In genomic region chr10:132335189-132336063, GRCh38 we compare ENCODE assay signal across 8 cellular contexts. TPM values are rescaled to one million over a fixed set of nuclear protein-coding genes. Genes with fewer than 3 reads are reported as not detected.
A peak's percentile ranks its signal among the peaks of the same experiment; 100 is the strongest.
DNase-seq lines count a peak whose midpoint lies in the region; ATAC-seq and TF ChIP-seq lines count a peak whose summit lies in the region.

No MANE protein-coding gene starts in this region.

- H3K4me3 ChIP-seq in HAP-1, result peak overlapping the region; percentile 24
- H3K4me3 ChIP-seq in OCI-LY7 (ENCODE audit: low read depth, low read length, poor library complexity, severe bottlenecking), result peak overlapping the region; percentile 40
- H3K4me3 ChIP-seq in mesodermal cell (ENCODE audit: extremely low read depth, insufficient read depth, low read length, poor library complexity, severe bottlenecking), result no peak overlapping the region

- intact Hi-C loops in OCI-LY7 (cut with micrococcal nuclease; ENCODE audit: unreplicated experiment), result no loop called here

- H3K4me1 ChIP-seq in HAP-1, result peaks cover 31% of the 10 kb centered on the region
- peaks cover 50% of the 10 kb centered on the region for H3K4me1 ChIP-seq in OCI-LY7 (ENCODE audit: insufficient read depth, low read length, poor library complexity, severe bottlenecking)
- peaks cover 12% of the 10 kb centered on the region for H3K4me1 ChIP-seq in mesodermal cell (ENCODE audit: control insufficient read depth, insufficient read depth, low read length, poor library complexity, severe bottlenecking)

- peak overlapping the region; percentile 70 for H3K4me2 ChIP-seq in OCI-LY7 (ENCODE audit: low read length)

- in situ Hi-C loops in HAP-1 (cut with MboI; ENCODE audit: low sequenced_read_pairs), result no loop called here

- H2AFZ ChIP-seq in OCI-LY7 (ENCODE audit: low read length), result peak overlapping the region; percentile 16; the same call in 1 of the 2 replicates

- ATAC-seq in HG02870 (IDR thresholded peaks at IDR 0.05; ENCODE audit: unreplicated experiment), result no peak

- CTCF ChIA-PET in OCI-LY7 (lab: Charles Lee; ENCODE audit: unreplicated experiment), result no interaction called here

- H3K9me3 ChIP-seq in HAP-1, result no peaks in the 10 kb centered on the region
- H3K9me3 ChIP-seq in OCI-LY7 (ENCODE audit: low read length), result no peaks in the 10 kb centered on the region
- no peaks in the 10 kb centered on the region for H3K9me3 ChIP-seq in mesodermal cell (ENCODE audit: control insufficient read depth, low read length)

- POLR2A ChIA-PET in OCI-LY7 (lab: Charles Lee), result no interaction called here

- H3K79me2 ChIP-seq in OCI-LY7 (ENCODE audit: insufficient read depth, low read depth, low read length), result peaks cover 11% of the 10 kb centered on the region

- peaks cover 3% of the 10 kb centered on the region for H4K20me1 ChIP-seq in OCI-LY7 (ENCODE audit: insufficient read depth, low read length)

- WGBS in mesodermal cell (ENCODE audit: insufficient coverage in 2 of 2), 2 experiments, result 91 to 94% methylated on average over 6 to 9 of the region's 14 CpGs

- no peaks in the 10 kb centered on the region for H3K36me3 ChIP-seq in HAP-1 (replicated peaks)
- H3K36me3 ChIP-seq in OCI-LY7 (ENCODE audit: insufficient read depth, low read length), result peaks cover 14% of the 10 kb centered on the region
- H3K36me3 ChIP-seq in mesodermal cell (ENCODE audit: control insufficient read depth, insufficient read depth, low read length), result peaks cover 21% of the 10 kb centered on the region

- BruUV-seq in OCI-LY7 (replicated peaks; lab: Mats Ljungman, UMichigan), result no TSS peak

- TF ChIP-seq CTCF in OCI-LY7 (conservative IDR thresholded peaks at IDR 0.05; ENCODE audit: low read length), result no peak

- no peaks in the 10 kb centered on the region for H3K27me3 ChIP-seq in HAP-1 (ENCODE audit: low read depth)

- no peak overlapping the region for H3K27ac ChIP-seq in OCI-LY7 (ENCODE audit: low read depth, low read length, poor library complexity, severe bottlenecking)
- peak overlapping the region; percentile 82 for H3K27ac ChIP-seq in mesodermal cell (ENCODE audit: low read depth, low read length, severe bottlenecking)

- no peaks in the 10 kb centered on the region for H3K9me2 ChIP-seq in OCI-LY7 (ENCODE audit: insufficient read depth, low read length)

- DNase-seq in GF-D8 (lab: John Stamatoyannopoulos, UW), result peak; percentile 100
- DNase-seq in HAP-1 (ENCODE audit: low spot score in 2 of 2), result peak; percentile 95 to 98
- peak; percentile 73 for DNase-seq in OCI-LY7 (ENCODE audit: low spot score)
- no peak for DNase-seq in activated effector memory CD4-positive, alpha-beta T cell treated with Interleukin-2 at 50 U/mL for 16 hours
- no peak for DNase-seq in NCI-H345 (lab: John Stamatoyannopoulos, UW)
- no peak for DNase-seq in NCI-H1694 (lab: John Stamatoyannopoulos, UW)

RNA-seq across cellular contexts. Expression of gene LRRC27, which starts 3.4 kb away (rescaled TPM):
- total RNA-seq in OCI-LY7 (2014; rRNA removed; shearing (Covaris generic)), result 10.0 and 13.0 TPM in 2 replicates
- total RNA-seq in OCI-LY7 (2022), result 16.1 and 17.3 TPM in 2 replicates
- 13.2 TPM for polyA plus RNA-seq in mesodermal cell (2013, experiment 1 of 2)
- polyA plus RNA-seq in mesodermal cell (2013, experiment 2 of 2), result 10.7 TPM

RNA-seq across cellular contexts. Expression of gene STK32C, which starts 27.7 kb away (rescaled TPM):
- total RNA-seq in OCI-LY7 (2014; rRNA removed; shearing (Covaris generic)), result 13.1 and 16.8 TPM in 2 replicates
- 30.4 and 32.4 TPM in 2 replicates for total RNA-seq in OCI-LY7 (2022)
- 21.7 TPM for polyA plus RNA-seq in mesodermal cell (2013, experiment 1 of 2)
- polyA plus RNA-seq in mesodermal cell (2013, experiment 2 of 2), result 21.9 TPM

Comparison
In these comparisons a context has a peak if more than half of its experiments do, and no peak if none do; other contexts are left out.
1. DNase-seq: peak in GF-D8 (single experiment), HAP-1 (2 of 2) and OCI-LY7 (single experiment); none in activated effector memory CD4-positive, alpha-beta T cell treated with Interleukin-2 at 50 U/mL for 16 hours (single experiment), NCI-H345 (single experiment) and NCI-H1694 (single experiment).